ENCODE assay signal across 12 cellular contexts in genomic region chr3:156353535-156353934, GRCh38.
"Had no signal": no experiment of that assay in that cellular context is flagged by ENCODE, and none has a peak within 500 bp of the region (broad histone marks: within the 10 kb centered on the region; RNA-seq: fewer than 3 reads in every experiment).

No MANE protein-coding gene starts in this region.

- H3K27ac ChIP-seq: foreskin keratinocyte, right atrium auricular region, upper lobe of left lung, VCaP had no signal

- H3K36me3 ChIP-seq: right atrium auricular region, upper lobe of left lung had no signal

- DNase-seq: activated CD4-positive, alpha-beta memory T cell treated with anti-CD3 and anti-CD28 coated beads for 36 hours; activated effector memory CD4-positive, alpha-beta T cell treated with anti-CD3 and anti-CD28 coated beads, Interleukin-2, amount 50 U/mL, for 16 hours; activated T-cell treated with anti-CD3 and anti-CD28 coated beads, Interleukin-2, amount 50 U/mL, for 4 hours; amygdala; foreskin keratinocyte; left colon; naive thymus-derived CD4-positive, alpha-beta T cell; stimulated activated CD4-positive, alpha-beta T cell treated with anti-CD3 and anti-CD28 coated beads, Interleukin-2, amount 100 ng/mL, for 24 hours; stimulated activated naive CD4-positive, alpha-beta T cell; upper lobe of left lung had no signal

- H3K27me3 ChIP-seq: foreskin keratinocyte, right atrium auricular region, upper lobe of left lung had no signal

- H3K4me1 ChIP-seq: foreskin keratinocyte, upper lobe of left lung had no signal

- H3K9me3 ChIP-seq: right atrium auricular region, upper lobe of left lung had no signal

- ATAC-seq: activated T-cell treated with anti-CD3 and anti-CD28 coated beads, Interleukin-2, amount 50 U/mL, for 4 hours; foreskin keratinocyte; left colon; naive thymus-derived CD4-positive, alpha-beta T cell had no signal

- H3K4me3 ChIP-seq: right atrium auricular region, upper lobe of left lung had no signal
